ENCODE assay signal across 1 cellular context in the genomic region with DNA sequence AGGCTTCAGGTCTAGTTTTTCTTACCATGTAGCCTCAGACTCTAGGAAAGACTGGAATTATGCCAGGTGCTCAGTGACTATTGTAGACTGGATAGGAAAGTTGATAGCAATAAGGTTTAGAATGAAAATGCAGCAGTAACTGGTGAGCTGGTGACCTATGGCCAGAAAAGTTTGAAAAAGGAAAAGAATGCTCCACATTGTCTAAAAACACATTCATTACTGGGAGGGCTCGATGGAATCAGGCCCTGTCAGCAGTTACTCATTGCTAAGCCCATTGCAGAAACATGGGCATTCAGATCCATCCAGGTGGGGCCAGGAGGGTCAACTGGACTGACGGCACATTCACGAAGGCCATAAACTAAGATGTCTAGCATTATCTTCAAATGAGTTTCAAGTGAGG.
TF ChIP-seq lines count a peak whose summit lies in the region.

No MANE protein-coding gene starts in this region.

TF ChIP-seq in HepG2, 621 proteins besides CTCF, POLR2A, EP300 and RAD21 (continued from another document):
- TF ChIP-seq, protein P1, sequence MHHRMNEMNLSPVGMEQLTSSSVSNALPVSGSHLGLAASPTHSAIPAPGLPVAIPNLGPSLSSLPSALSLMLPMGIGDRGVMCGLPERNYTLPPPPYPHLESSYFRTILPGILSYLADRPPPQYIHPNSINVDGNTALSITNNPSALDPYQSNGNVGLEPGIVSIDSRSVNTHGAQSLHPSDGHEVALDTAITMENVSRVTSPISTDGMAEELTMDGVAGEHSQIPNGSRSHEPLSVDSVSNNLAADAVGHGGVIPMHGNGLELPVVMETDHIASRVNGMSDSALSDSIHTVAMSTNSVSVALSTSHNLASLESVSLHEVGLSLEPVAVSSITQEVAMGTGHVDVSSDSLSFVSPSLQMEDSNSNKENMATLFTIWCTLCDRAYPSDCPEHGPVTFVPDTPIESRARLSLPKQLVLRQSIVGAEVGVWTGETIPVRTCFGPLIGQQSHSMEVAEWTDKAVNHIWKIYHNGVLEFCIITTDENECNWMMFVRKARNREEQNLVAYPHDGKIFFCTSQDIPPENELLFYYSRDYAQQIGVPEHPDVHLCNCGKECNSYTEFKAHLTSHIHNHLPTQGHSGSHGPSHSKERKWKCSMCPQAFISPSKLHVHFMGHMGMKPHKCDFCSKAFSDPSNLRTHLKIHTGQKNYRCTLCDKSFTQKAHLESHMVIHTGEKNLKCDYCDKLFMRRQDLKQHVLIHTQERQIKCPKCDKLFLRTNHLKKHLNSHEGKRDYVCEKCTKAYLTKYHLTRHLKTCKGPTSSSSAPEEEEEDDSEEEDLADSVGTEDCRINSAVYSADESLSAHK (CRISPR knock-in tag; IDR thresholded peaks at IDR 0.05; ENCODE audit: borderline replicate concordance): no peak
- no peak for TF ChIP-seq PHF20 (CRISPR knock-in tag; IDR thresholded peaks at IDR 0.05)
- TF ChIP-seq MAFF (IDR thresholded peaks at IDR 0.05; ENCODE audit: low read depth, low read length): peak; percentile 82
- TF ChIP-seq SYNCRIP (IDR thresholded peaks at IDR 0.05; ENCODE audit: insufficient read depth, low read depth, low read length): no peak
- TF ChIP-seq, protein P2, sequence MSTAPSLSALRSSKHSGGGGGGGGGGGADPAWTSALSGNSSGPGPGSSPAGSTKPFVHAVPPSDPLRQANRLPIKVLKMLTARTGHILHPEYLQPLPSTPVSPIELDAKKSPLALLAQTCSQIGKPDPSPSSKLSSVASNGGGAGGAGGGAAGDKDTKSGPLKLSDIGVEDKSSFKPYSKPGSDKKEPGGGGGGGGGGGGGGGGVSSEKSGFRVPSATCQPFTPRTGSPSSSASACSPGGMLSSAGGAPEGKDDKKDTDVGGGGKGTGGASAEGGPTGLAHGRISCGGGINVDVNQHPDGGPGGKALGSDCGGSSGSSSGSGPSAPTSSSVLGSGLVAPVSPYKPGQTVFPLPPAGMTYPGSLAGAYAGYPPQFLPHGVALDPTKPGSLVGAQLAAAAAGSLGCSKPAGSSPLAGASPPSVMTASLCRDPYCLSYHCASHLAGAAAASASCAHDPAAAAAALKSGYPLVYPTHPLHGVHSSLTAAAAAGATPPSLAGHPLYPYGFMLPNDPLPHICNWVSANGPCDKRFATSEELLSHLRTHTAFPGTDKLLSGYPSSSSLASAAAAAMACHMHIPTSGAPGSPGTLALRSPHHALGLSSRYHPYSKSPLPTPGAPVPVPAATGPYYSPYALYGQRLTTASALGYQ (CRISPR knock-in tag; IDR thresholded peaks at IDR 0.05): no peak
- TF ChIP-seq MAFK (conservative IDR thresholded peaks at IDR 0.05 in 1 of 2, IDR thresholded peaks at IDR 0.05 in 1 of 2; ENCODE audit: low read length in 2 of 2): peak; percentile 81 to 82
- no peak for TF ChIP-seq HNRNPLL (IDR thresholded peaks at IDR 0.05; ENCODE audit: low read depth, low read length, poor library complexity, severe bottlenecking)
- TF ChIP-seq RARA (CRISPR knock-in tag; IDR thresholded peaks at IDR 0.05): no peak
